ENCODE assay signal across 31 cellular contexts in genomic region chr11:128946646-128947045, GRCh38. TPM values are rescaled to one million over a fixed set of nuclear protein-coding genes. Genes with fewer than 3 reads are reported as not detected.
"Had no signal": no experiment of that assay in that cellular context is flagged by ENCODE, and none has a peak within 500 bp of the region (broad histone marks: within the 10 kb centered on the region; RNA-seq: fewer than 3 reads in every experiment).

No MANE protein-coding gene starts in this region.

- H3K36me3 Mint-ChIP-seq: memory B cell; naive thymus-derived CD4-positive, alpha-beta T cell; neural progenitor cell; stimulated activated effector memory CD8-positive, alpha-beta T cell treated with anti-CD3 and anti-CD28 coated beads, Interleukin-12 subunit alpha, Interleukin-12 subunit beta, amount 100 ng/mL, for 72 hours had no signal

- H3K79me2 ChIP-seq: parathyroid adenoma had no signal

- H2AFZ ChIP-seq: neural progenitor cell, parathyroid adenoma had no signal

- H3K4me1 Mint-ChIP-seq: endodermal cell; memory B cell; naive thymus-derived CD4-positive, alpha-beta T cell; stimulated activated effector memory CD8-positive, alpha-beta T cell treated with anti-CD3 and anti-CD28 coated beads, Interleukin-12 subunit alpha, Interleukin-12 subunit beta, amount 100 ng/mL, for 72 hours had no signal

- H3K4me1 ChIP-seq: esophagus muscularis mucosa, gastroesophageal sphincter, neural progenitor cell, parathyroid adenoma, right atrium auricular region, stomach, vagina had no signal

- ATAC-seq: foreskin keratinocyte; gastroesophageal sphincter; left lobe of liver; naive thymus-derived CD4-positive, alpha-beta T cell; sciatic nerve; stimulated activated effector memory CD8-positive, alpha-beta T cell treated with anti-CD3 and anti-CD28 coated beads, Interleukin-12 subunit alpha, Interleukin-12 subunit beta, amount 100 ng/mL, for 72 hours had no signal

- H3K27ac Mint-ChIP-seq: endodermal cell; memory B cell; naive thymus-derived CD4-positive, alpha-beta T cell; neural progenitor cell; progenitor cell of endocrine pancreas; stimulated activated effector memory CD8-positive, alpha-beta T cell treated with anti-CD3 and anti-CD28 coated beads, Interleukin-12 subunit alpha, Interleukin-12 subunit beta, amount 100 ng/mL, for 72 hours had no signal

- H3K36me3 ChIP-seq: esophagus muscularis mucosa, gastroesophageal sphincter, neural progenitor cell, right atrium auricular region, stomach, thyroid gland, vagina had no signal

- H3K4me3 ChIP-seq: dorsolateral prefrontal cortex, esophagus muscularis mucosa, gastroesophageal sphincter, lung, neural progenitor cell, right atrium auricular region, smooth muscle cell, stomach, thyroid gland, vagina had no signal

- H3K27ac ChIP-seq: dorsolateral prefrontal cortex, epithelial cell of prostate, esophagus muscularis mucosa, foreskin keratinocyte, gastroesophageal sphincter, neural progenitor cell, parathyroid adenoma, right atrium auricular region, stomach, thyroid gland, vagina had no signal

- H3K4me3 Mint-ChIP-seq: endodermal cell; memory B cell; naive thymus-derived CD4-positive, alpha-beta T cell; nephron; neural progenitor cell; stimulated activated effector memory CD8-positive, alpha-beta T cell treated with anti-CD3 and anti-CD28 coated beads, Interleukin-12 subunit alpha, Interleukin-12 subunit beta, amount 100 ng/mL, for 72 hours had no signal

- H3K27me3 ChIP-seq: foreskin keratinocyte, neural progenitor cell, right atrium auricular region, thyroid gland, vagina had no signal

- DNase-seq: dorsolateral prefrontal cortex; effector CD4-positive, alpha-beta T cell; endodermal cell; foreskin keratinocyte; naive thymus-derived CD4-positive, alpha-beta T cell; stimulated activated CD4-positive, alpha-beta T cell treated with anti-CD3 and anti-CD28 coated beads, Interleukin-12 subunit alpha, Interleukin-12 subunit beta, amount 100 ng/mL, for 4 hours; stimulated activated CD4-positive, alpha-beta T cell treated with anti-CD3 and anti-CD28 coated beads, Interleukin-1b, Interleukin-23, amount 100 ng/mL, for 48 hours; stimulated activated CD4-positive, alpha-beta T cell treated with anti-CD3 and anti-CD28 coated beads, Interleukin-4, amount 100 ng/mL, for 24 hours; stimulated activated naive CD4-positive, alpha-beta T cell treated with Interleukin-2 at 50 U/mL for 16 hours; stomach; thyroid gland; trophoblast cell had no signal

- H3K4me2 ChIP-seq: neural progenitor cell, smooth muscle cell had no signal

- H3K9me3 Mint-ChIP-seq: endodermal cell; memory B cell; naive thymus-derived CD4-positive, alpha-beta T cell; nephron; neural progenitor cell; stimulated activated effector memory CD8-positive, alpha-beta T cell treated with anti-CD3 and anti-CD28 coated beads, Interleukin-12 subunit alpha, Interleukin-12 subunit beta, amount 100 ng/mL, for 72 hours had no signal

RNA-seq across cellular contexts. Expression of gene TP53AIP1, which starts 4.0 kb away (rescaled TPM):
- total RNA-seq: endodermal cell; fibroblast of lung; left lobe of liver; mucosa of gallbladder; naive thymus-derived CD4-positive, alpha-beta T cell; right atrium auricular region; sciatic nerve; stomach; subcutaneous adipose tissue; thyroid gland had no signal
- polyA plus RNA-seq: fibroblast of lung; liver; naive thymus-derived CD4-positive, alpha-beta T cell had no signal

RNA-seq across cellular contexts. Expression of gene KCNJ5, which starts 55.5 kb away (rescaled TPM):
- total RNA-seq: smooth muscle cell had no signal
- polyA plus RNA-seq: naive thymus-derived CD4-positive, alpha-beta T cell had no signal
